ENCODE assay signal across 20 cellular contexts in the genomic region with DNA sequence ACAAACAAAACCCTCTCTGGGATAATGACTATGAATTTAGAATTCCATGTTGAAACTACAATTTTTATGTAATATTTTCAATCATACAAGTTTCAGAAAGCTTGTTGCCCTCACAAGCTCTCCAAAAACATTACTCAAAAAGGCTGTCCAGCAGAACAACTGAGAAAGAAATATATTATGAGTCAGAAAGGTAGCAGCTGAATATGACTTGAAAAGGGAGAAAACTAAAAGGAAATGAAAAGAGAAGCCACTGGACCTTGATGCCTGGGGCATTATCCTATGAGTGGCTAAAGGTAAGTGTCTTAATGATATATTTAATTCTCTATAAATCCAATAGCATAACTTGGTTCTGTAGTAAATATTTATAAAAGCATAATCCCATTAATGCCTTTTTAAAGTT.
DNase-seq lines count a peak whose midpoint lies in the region; ATAC-seq and TF ChIP-seq lines count a peak whose summit lies in the region.
"Had no signal": no experiment of that assay in that cellular context is flagged by ENCODE, and none has a peak within 500 bp of the region (broad histone marks: within the 10 kb centered on the region; RNA-seq: fewer than 3 reads in every experiment).

No MANE protein-coding gene starts in this region.

- H3K36me3 Mint-ChIP-seq in osteocyte (ENCODE audit: unreplicated experiment) = no peaks in the 10 kb centered on the region
- H3K36me3 Mint-ChIP-seq: activated naive CD8-positive, alpha-beta T cell; neural progenitor cell had no signal

- H3K9me3 Mint-ChIP-seq in osteocyte (ENCODE audit: unreplicated experiment) = no peaks in the 10 kb centered on the region
- H3K9me3 Mint-ChIP-seq: activated T-helper 1 cell treated with anti-CD3 and anti-CD28 coated beads, Interleukin-12 subunit alpha, Interleukin-12 subunit beta, Interleukin-2, Interleukin-4 antibody, amounts not matched to agents 30 ng/mL and 10 ng/mL and 1 ng/mL, durations not matched to agents 14 hours and 24 hours and 36 hours; effector memory CD8-positive, alpha-beta T cell; neural progenitor cell; type B pancreatic cell had no signal

- no peak overlapping the region for H3K27ac Mint-ChIP-seq in osteocyte (ENCODE audit: unreplicated experiment)
- H3K27ac Mint-ChIP-seq: activated naive CD8-positive, alpha-beta T cell; activated T-helper 1 cell treated with anti-CD3 and anti-CD28 coated beads, Interleukin-12 subunit alpha, Interleukin-12 subunit beta, Interleukin-2, Interleukin-4 antibody, amounts not matched to agents 30 ng/mL and 10 ng/mL and 1 ng/mL, durations not matched to agents 14 hours and 24 hours and 36 hours; effector memory CD8-positive, alpha-beta T cell; neural progenitor cell; type B pancreatic cell had no signal

- ATAC-seq in GM18498 (IDR thresholded peaks at IDR 0.05; ENCODE audit: unreplicated experiment) = peak; percentile 57
- ATAC-seq in GM19035 (IDR thresholded peaks at IDR 0.05; ENCODE audit: unreplicated experiment) = peak; percentile 54
- peak; percentile 80 for ATAC-seq in HG02870 (IDR thresholded peaks at IDR 0.05; ENCODE audit: unreplicated experiment)
- peak; percentile 77 for ATAC-seq in HG03354 (IDR thresholded peaks at IDR 0.05; ENCODE audit: poor library complexity, severe bottlenecking, unreplicated experiment)
- ATAC-seq: effector memory CD8-positive, alpha-beta T cell; left lung had no signal

- H3K27me3 Mint-ChIP-seq in osteocyte (ENCODE audit: unreplicated experiment) = peaks cover 13% of the 10 kb centered on the region
- H3K27me3 Mint-ChIP-seq: activated naive CD8-positive, alpha-beta T cell had no signal

- no peaks in the 10 kb centered on the region for H3K4me1 Mint-ChIP-seq in osteocyte (ENCODE audit: unreplicated experiment)

- no peak for DNase-seq in superior temporal gyrus (ENCODE audit: extremely low spot score)
- no peak for DNase-seq in SIG-M5 (lab: John Stamatoyannopoulos, UW)
- DNase-seq in osteocyte (ENCODE audit: extremely low spot score, unreplicated experiment) = no peak
- DNase-seq in AG08395 (ENCODE audit: low spot score) = no peak
- DNase-seq: effector memory CD8-positive, alpha-beta T cell; left lung; NCI-H1105; NCI-H2081 treated with DMSO at 0.1 percent for 48 hours; NCI-H510A; small intestine; stimulated activated CD4-positive, alpha-beta T cell treated with anti-CD3 and anti-CD28 coated beads, Interleukin-4, amount 100 ng/mL, for 1 hour; stomach had no signal

- TF ChIP-seq CTCF in osteocyte (IDR thresholded peaks at IDR 0.05) = no peak

- no peak overlapping the region for H3K4me3 Mint-ChIP-seq in osteocyte (ENCODE audit: unreplicated experiment)
- H3K4me3 Mint-ChIP-seq: activated naive CD8-positive, alpha-beta T cell; activated T-helper 1 cell treated with anti-CD3 and anti-CD28 coated beads, Interleukin-12 subunit alpha, Interleukin-12 subunit beta, Interleukin-2, Interleukin-4 antibody, amounts not matched to agents 30 ng/mL and 10 ng/mL and 1 ng/mL, durations not matched to agents 14 hours and 24 hours and 36 hours; effector memory CD8-positive, alpha-beta T cell; neural progenitor cell; type B pancreatic cell had no signal
